In the genomic region with DNA sequence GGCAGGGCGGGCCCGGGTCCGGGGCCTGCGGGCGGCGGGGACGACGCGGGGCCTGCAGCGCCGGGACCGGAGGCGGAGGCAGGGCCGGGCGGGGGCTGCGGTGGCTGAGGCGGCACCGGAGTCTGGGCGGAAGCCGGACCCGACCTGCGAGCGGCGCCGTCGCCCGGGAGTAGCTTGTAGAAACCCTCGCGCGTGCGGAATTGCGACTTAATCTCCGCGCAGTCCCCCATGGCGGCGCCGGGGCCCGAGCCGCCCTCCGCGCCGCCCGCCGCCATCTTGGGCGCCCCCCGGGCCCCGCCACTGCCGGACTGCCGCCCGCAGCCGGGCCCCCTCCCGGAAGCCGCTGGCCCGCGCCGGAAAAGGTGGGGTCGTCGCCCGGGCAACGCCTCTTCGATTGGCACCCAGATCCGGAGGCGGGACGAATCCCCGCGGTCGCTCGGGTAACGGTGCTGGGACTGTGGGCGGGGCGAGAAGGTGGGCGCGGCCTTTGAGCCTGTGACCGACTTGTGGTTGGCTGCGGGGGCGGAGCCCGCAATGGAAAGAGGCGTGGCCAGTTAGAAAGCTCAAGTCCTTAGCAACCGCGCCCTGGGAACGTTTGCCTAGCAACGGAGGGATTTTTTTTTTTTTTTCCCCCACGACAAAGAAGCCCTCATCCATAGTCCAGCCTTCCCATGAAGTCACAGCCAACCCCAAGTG, we compare ENCODE assay signal across 8 cellular contexts. TPM values are rescaled to one million over a fixed set of nuclear protein-coding genes. Genes with fewer than 3 reads are reported as not detected.
DNase-seq lines count a peak whose midpoint lies in the region; FAIRE-seq and TF ChIP-seq lines count a peak whose summit lies in the region.

A gene with protein sequence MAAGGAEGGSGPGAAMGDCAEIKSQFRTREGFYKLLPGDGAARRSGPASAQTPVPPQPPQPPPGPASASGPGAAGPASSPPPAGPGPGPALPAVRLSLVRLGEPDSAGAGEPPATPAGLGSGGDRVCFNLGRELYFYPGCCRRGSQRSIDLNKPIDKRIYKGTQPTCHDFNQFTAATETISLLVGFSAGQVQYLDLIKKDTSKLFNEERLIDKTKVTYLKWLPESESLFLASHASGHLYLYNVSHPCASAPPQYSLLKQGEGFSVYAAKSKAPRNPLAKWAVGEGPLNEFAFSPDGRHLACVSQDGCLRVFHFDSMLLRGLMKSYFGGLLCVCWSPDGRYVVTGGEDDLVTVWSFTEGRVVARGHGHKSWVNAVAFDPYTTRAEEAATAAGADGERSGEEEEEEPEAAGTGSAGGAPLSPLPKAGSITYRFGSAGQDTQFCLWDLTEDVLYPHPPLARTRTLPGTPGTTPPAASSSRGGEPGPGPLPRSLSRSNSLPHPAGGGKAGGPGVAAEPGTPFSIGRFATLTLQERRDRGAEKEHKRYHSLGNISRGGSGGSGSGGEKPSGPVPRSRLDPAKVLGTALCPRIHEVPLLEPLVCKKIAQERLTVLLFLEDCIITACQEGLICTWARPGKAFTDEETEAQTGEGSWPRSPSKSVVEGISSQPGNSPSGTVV (minus strand): TSS at position 364 of the 696 bp plus-strand sequence. CDS start 89 bp downstream, at position 275.

- H3K27me3 Mint-ChIP-seq in neural crest cell (ENCODE audit: low read depth): no peaks in the 10 kb centered on the region

- peak within 1 kb of the TSS; percentile 97 for H3K4me3 Mint-ChIP-seq in neural crest cell

- H3K4me1 Mint-ChIP-seq in neural crest cell: peaks cover 34% of the 10 kb centered on the region

- H3K9ac ChIP-seq in stomach smooth muscle (ENCODE audit: low read length in 2 of 2): peak within 1 kb of the TSS; percentile 76 to 77

- peaks cover 18% of the 10 kb centered on the region for H3K4me1 ChIP-seq in stomach smooth muscle (ENCODE audit: control insufficient read depth, insufficient read depth, low read length)

- H3K27ac ChIP-seq in stomach smooth muscle (ENCODE audit: low read length): peak within 1 kb of the TSS; percentile 64

- H3K36me3 Mint-ChIP-seq in neural crest cell (ENCODE audit: low read depth): peaks cover 15% of the 10 kb centered on the region

- H3K36me3 ChIP-seq in stomach smooth muscle (ENCODE audit: control insufficient read depth in 2 of 2, insufficient read depth in 2 of 2, low read length in 2 of 2): peaks cover 12 to 15% of the 10 kb centered on the region in 2 donors

- TF ChIP-seq CTCF in fibroblast of villous mesenchyme (IDR thresholded peaks at IDR 0.05; ENCODE audit: insufficient read depth, low read depth, low read length): no peak
- TF ChIP-seq CTCF in neural crest cell (conservative IDR thresholded peaks at IDR 0.05): no peak

- FAIRE-seq in H54 (lab: Jason Lieb, UNC): peak; percentile 86

- H3K27ac Mint-ChIP-seq in neural crest cell (ENCODE audit: unreplicated experiment): peak within 1 kb of the TSS; percentile 97

- no peaks in the 10 kb centered on the region for H3K9me3 ChIP-seq in stomach smooth muscle (ENCODE audit: control insufficient read depth in 2 of 2, low read length in 2 of 2)

- H3K9me3 Mint-ChIP-seq in neural crest cell: no peaks in the 10 kb centered on the region

- TF ChIP-seq POLR2A in H54 (IDR thresholded peaks at IDR 0.05; ENCODE audit: low read depth, low read length): peak; percentile 54

- H3K27me3 ChIP-seq in stomach smooth muscle (ENCODE audit: control insufficient read depth in 1 of 2, insufficient read depth in 2 of 2, low read length in 2 of 2): no peaks in the 10 kb centered on the region

- H3K4me3 ChIP-seq in fibroblast of villous mesenchyme (ENCODE audit: low read depth, low read length): peak within 1 kb of the TSS; percentile 92
- H3K4me3 ChIP-seq in stomach smooth muscle (ENCODE audit: low read length in 2 of 2): peak within 1 kb of the TSS; percentile 78 to 87

- DNase-seq in EL (peak; percentile 98), H54 (ENCODE audit: insufficient read length, low spot score) (peak; percentile 68), M059J (ENCODE audit: low read depth) (peak; percentile 98), SHP77 (lab: John Stamatoyannopoulos, UW) (peak; percentile 97 to 98), activated gamma-delta T cell (lab: John Stamatoyannopoulos, UW) (peak; percentile 99), fibroblast of villous mesenchyme (ENCODE audit: low read depth) (peak; percentile 98), neural crest cell (ENCODE audit: low read depth, low spot score) (peak; percentile 100)

RNA-seq across cellular contexts. Expression of the gene that starts here (rescaled TPM):
- 16.0 and 38.2 TPM in 2 replicates for total RNA-seq in M059J (2014; rRNA removed; shearing (Covaris generic))
- total RNA-seq in fibroblast of villous mesenchyme (53.5 and 54.8 TPM in 2 replicates), neural crest cell (107 and 110 TPM in 2 replicates)

Comparison
In these comparisons a context has a peak if more than half of its experiments do, and no peak if none do; other contexts are left out.
1. Peak in every context shown above with its lines: DNase-seq, H3K4me3 ChIP-seq and H3K27ac ChIP-seq.